ENCODE assay signal across 8 cellular contexts in the genomic region with DNA sequence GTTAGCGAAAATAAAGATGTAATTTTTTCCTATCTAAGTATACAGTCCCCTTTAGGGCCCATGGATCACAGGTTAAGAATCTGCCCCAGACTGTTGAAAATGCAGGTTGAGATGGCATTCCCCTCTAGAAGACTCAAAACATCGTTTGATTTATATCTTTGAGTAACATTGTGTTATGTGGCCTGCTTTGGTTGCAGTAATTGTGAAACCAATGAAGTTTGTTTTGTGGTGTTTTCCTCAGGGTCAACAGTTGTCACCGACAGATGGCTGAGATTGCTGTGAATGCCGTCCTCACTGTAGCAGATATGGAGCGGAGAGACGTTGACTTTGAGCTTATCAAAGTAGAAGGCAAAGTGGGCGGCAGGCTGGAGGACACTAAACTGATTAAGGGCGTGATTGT.
"Had no signal": no experiment of that assay in that cellular context is flagged by ENCODE, and none has a peak within 500 bp of the region (broad histone marks: within the 10 kb centered on the region; RNA-seq: fewer than 3 reads in every experiment).

No MANE protein-coding gene starts in this region.

- H3K27me3 Mint-ChIP-seq: stimulated activated memory B cell treated with anti-CD40 and anti-IgM and Interleukin-4, amounts not matched to agents 10 μg/mL and 1 μg/mL and 100 μg/mL, for 72 hours had no signal

- H3K4me3 Mint-ChIP-seq: nephron progenitor cell; stimulated activated memory B cell treated with anti-CD40 and anti-IgM and Interleukin-4, amounts not matched to agents 10 μg/mL and 1 μg/mL and 100 μg/mL, for 72 hours; T-helper 1 cell treated with Interleukin-12 subunit alpha and Interleukin-12 subunit beta and Interleukin-4 antibody, amounts not matched to agents 30 μg/mL and 1 μg/mL, for 36 hours had no signal

- DNase-seq: activated CD4-positive, CD25-positive, alpha-beta regulatory T cell treated with anti-CD3 and anti-CD28 coated beads, Interleukin-2, amount 50 U/mL, for 72 hours; gastrocnemius medialis; mesendoderm; nephron progenitor cell; psoas muscle; trophoblast cell had no signal

- ATAC-seq: gastrocnemius medialis; psoas muscle; stimulated activated memory B cell treated with anti-CD40 and anti-IgM and Interleukin-4, amounts not matched to agents 10 μg/mL and 1 μg/mL and 100 μg/mL, for 72 hours had no signal

- H3K9me3 Mint-ChIP-seq: nephron progenitor cell; stimulated activated memory B cell treated with anti-CD40 and anti-IgM and Interleukin-4, amounts not matched to agents 10 μg/mL and 1 μg/mL and 100 μg/mL, for 72 hours; T-helper 1 cell treated with Interleukin-12 subunit alpha and Interleukin-12 subunit beta and Interleukin-4 antibody, amounts not matched to agents 30 μg/mL and 1 μg/mL, for 36 hours had no signal

- H3K27ac Mint-ChIP-seq: nephron progenitor cell; stimulated activated memory B cell treated with anti-CD40 and anti-IgM and Interleukin-4, amounts not matched to agents 10 μg/mL and 1 μg/mL and 100 μg/mL, for 72 hours; T-helper 1 cell treated with Interleukin-12 subunit alpha and Interleukin-12 subunit beta and Interleukin-4 antibody, amounts not matched to agents 30 μg/mL and 1 μg/mL, for 36 hours had no signal
